In the genomic region with DNA sequence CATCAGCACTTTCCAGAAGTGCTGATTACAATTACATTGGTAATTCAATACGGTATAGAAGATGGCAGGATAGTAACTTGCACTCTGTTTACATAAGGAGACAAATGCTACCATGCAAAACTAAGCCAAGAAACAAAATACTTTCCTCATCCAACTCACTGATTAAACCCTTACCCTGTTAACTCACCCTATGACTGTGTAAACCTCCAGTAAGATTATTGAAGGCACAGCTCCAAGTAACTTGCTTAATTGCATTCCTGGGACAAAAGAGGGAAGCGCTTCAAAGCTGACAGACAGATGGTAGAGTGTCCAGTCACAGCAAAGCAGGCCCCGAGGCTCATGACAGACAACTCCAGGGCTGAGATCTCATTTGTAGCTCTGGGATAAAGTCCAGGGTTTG, we compare ENCODE assay signal across 9 cellular contexts. TPM values are rescaled to one million over a fixed set of nuclear protein-coding genes. Genes with fewer than 3 reads are reported as not detected.
A peak's percentile ranks its signal among the peaks of the same experiment; 100 is the strongest.
DNase-seq lines count a peak whose midpoint lies in the region; ATAC-seq, FAIRE-seq and TF ChIP-seq lines count a peak whose summit lies in the region.
"Had no signal": no experiment of that assay in that cellular context is flagged by ENCODE, and none has a peak within 500 bp of the region (broad histone marks: within the 10 kb centered on the region; RNA-seq: fewer than 3 reads in every experiment).

No MANE protein-coding gene starts in this region.

- TF ChIP-seq CTCF in pancreas (IDR thresholded peaks at IDR 0.05): no peak

- peaks cover 9% of the 10 kb centered on the region for H3K27me3 Mint-ChIP-seq in activated naive CD4-positive, alpha-beta T cell treated with anti-CD3 and anti-CD28 coated beads, Interleukin-2, amount 10 ng/mL, durations not matched to agents 7 days and 5 days

- CTCF ChIA-PET in activated naive CD4-positive, alpha-beta T cell treated with anti-CD3 and anti-CD28 coated beads, Interleukin-2, amount 10 ng/mL, durations not matched to agents 7 days and 5 days (lab: Charles Lee): no interaction called here

- no peak overlapping the region for H3K4me3 ChIP-seq in pancreas
- H3K4me3 ChIP-seq: tibial artery had no signal

- H3K4me1 Mint-ChIP-seq in activated naive CD4-positive, alpha-beta T cell treated with anti-CD3 and anti-CD28 coated beads, Interleukin-2, amount 10 ng/mL, durations not matched to agents 7 days and 5 days: peaks cover 8% of the 10 kb centered on the region

- no peak overlapping the region for H3K27ac Mint-ChIP-seq in activated naive CD4-positive, alpha-beta T cell treated with anti-CD3 and anti-CD28 coated beads, Interleukin-2, amount 10 ng/mL, durations not matched to agents 7 days and 5 days

- H3K4me1 ChIP-seq in pancreas: peaks cover 0 to 11% (median 0%) of the 10 kb centered on the region in 3 donors

- 5 to 9% methylated on average over 3 of the region's 3 CpGs for WGBS in pancreas, 2 donors

- DNase-seq in EH (ENCODE audit: low read depth) (peak; percentile 96), NCI-H526 treated with DMSO at 0.1 percent for 48 hours (lab: John Stamatoyannopoulos, UW) (peak; percentile 11), fibroblast of peridontal ligament (ENCODE audit: extremely low read depth) (peak; percentile 95), pancreas (no peak), H54 (ENCODE audit: insufficient read length, low spot score) (no peak), foreskin melanocyte (no peak), NAMALWA (ENCODE audit: low spot score) (no peak)
- no peak for DNase-seq in activated naive CD4-positive, alpha-beta T cell treated with anti-CD3 and anti-CD28 coated beads, Interleukin-2, amount 10 ng/mL, durations not matched to agents 7 days and 5 days
- DNase-seq: tibial artery had no signal

- H3K36me3 Mint-ChIP-seq in activated naive CD4-positive, alpha-beta T cell treated with anti-CD3 and anti-CD28 coated beads, Interleukin-2, amount 10 ng/mL, durations not matched to agents 7 days and 5 days: no peaks in the 10 kb centered on the region

- no peaks in the 10 kb centered on the region for H3K9me3 Mint-ChIP-seq in activated naive CD4-positive, alpha-beta T cell treated with anti-CD3 and anti-CD28 coated beads, Interleukin-2, amount 10 ng/mL, durations not matched to agents 7 days and 5 days

- FAIRE-seq in pancreas (lab: Jason Lieb, UNC) (no peak), H54 (lab: Jason Lieb, UNC) (no peak)

- H3K4me3 Mint-ChIP-seq in activated naive CD4-positive, alpha-beta T cell treated with anti-CD3 and anti-CD28 coated beads, Interleukin-2, amount 10 ng/mL, durations not matched to agents 7 days and 5 days: no peak overlapping the region

- no peak for TF ChIP-seq POLR2A in H54 (IDR thresholded peaks at IDR 0.05; ENCODE audit: low read depth, low read length)

- peak in 3 of 4 donors; percentile 69 to 71 (median 69) for ATAC-seq in pancreas

- H3K36me3 ChIP-seq in pancreas: no peaks in the 10 kb centered on the region
- H3K36me3 ChIP-seq: tibial artery had no signal

- intact Hi-C loops in pancreas (cut with DNase I): no loop called here

- no peaks in the 10 kb centered on the region for H3K27me3 ChIP-seq in pancreas
- H3K27me3 ChIP-seq: tibial artery had no signal

- H3K9me3 ChIP-seq in pancreas: no peaks in the 10 kb centered on the region
- H3K9me3 ChIP-seq: tibial artery had no signal

- H3K27ac ChIP-seq in pancreas: no peak overlapping the region
- H3K27ac ChIP-seq: tibial artery had no signal

RNA-seq across cellular contexts. Expression of gene KIF16B, which starts 6.9 kb away (rescaled TPM):
- 10 to 100 TPM in 1 of 6 donors, 1 to 10 TPM in 5; 6.8 to 12.2 (median 7.7) TPM for total RNA-seq in pancreas
- 1 to 10 TPM; 4.4 to 5.2 TPM for polyA plus RNA-seq in pancreas

Comparison
In these comparisons a context has a peak if more than half of its experiments do, and no peak if none do; other contexts are left out.
1. DNase-seq: peak in EH (single experiment), NCI-H526 treated with DMSO at 0.1 percent for 48 hours (single experiment) and fibroblast of peridontal ligament (single experiment); none in pancreas (0 of 6), H54 (single experiment), foreskin melanocyte (single experiment), activated naive CD4-positive, alpha-beta T cell treated with anti-CD3 and anti-CD28 coated beads, Interleukin-2, amount 10 ng/mL, durations not matched to agents 7 days and 5 days (single experiment) and NAMALWA (single experiment).